ENCODE assay signal across 13 cellular contexts in genomic region chr20:62427172-62428007, GRCh38. TPM values are rescaled to one million over a fixed set of nuclear protein-coding genes. Genes with fewer than 3 reads are reported as not detected.
DNase-seq lines count a peak whose midpoint lies in the region; ATAC-seq, FAIRE-seq and TF ChIP-seq lines count a peak whose summit lies in the region.
"Had no signal": no experiment of that assay in that cellular context is flagged by ENCODE, and none has a peak within 500 bp of the region (broad histone marks: within the 10 kb centered on the region; RNA-seq: fewer than 3 reads in every experiment).

TSS of gene RBBP8NL (minus strand) at chr20:62427539. CDS start at chr20:62419647, 7,892 bp downstream.

- H3K9me3 ChIP-seq in Peyer's patch (no peaks in the 10 kb centered on the region), kidney (ENCODE audit: control insufficient read depth in 1 of 2, low read length in 2 of 2) (no peaks in the 10 kb centered on the region), stomach (no peaks in the 10 kb centered on the region)

- H3K4me3 ChIP-seq in Peyer's patch (peak within 1 kb of the TSS in 2 of 4 donors; percentile 0 to 1), kidney (ENCODE audit: low read length in 2 of 2) (no peak within 1 kb of the TSS), stomach (peak within 1 kb of the TSS; percentile 4 to 26 (median 18))

- H3K36me3 ChIP-seq in Peyer's patch = no peaks in the 10 kb centered on the region
- no peaks in the 10 kb centered on the region for H3K36me3 ChIP-seq in kidney (ENCODE audit: control insufficient read depth in 1 of 2, insufficient read depth in 2 of 2, low read length in 2 of 2)
- H3K36me3 ChIP-seq in stomach = no peaks in the 10 kb centered on the region

- peak; percentile 52 for TF ChIP-seq RAD21 in Ishikawa (IDR thresholded peaks at IDR 0.05; ENCODE audit: low read depth)

- CTCF ChIA-PET in GM10248 (lab: Yijun Ruan, JAX) = interaction anchor here (1.2 kb wide), 1 partner anchor 72 kb away, joined by 3 read pairs; no protein-coding TSS in a partner anchor

- H3K4me1 ChIP-seq in Peyer's patch = peaks cover 0 to 38% (median 3%) of the 10 kb centered on the region in 4 donors
- H3K4me1 ChIP-seq in kidney (ENCODE audit: control insufficient read depth in 1 of 2, insufficient read depth in 1 of 2, low read depth in 1 of 2, low read length in 2 of 2) = peaks cover 0 to 16% of the 10 kb centered on the region in 2 donors
- H3K4me1 ChIP-seq in stomach = peaks cover 32 to 67% (median 59%) of the 10 kb centered on the region in 4 donors

- intact Hi-C loops in kidney (cut with DNase I) = no loop called here
- intact Hi-C loops in stomach (cut with DNase I; ENCODE audit: low total_unique reads) = no loop called here

- H3K27ac ChIP-seq in Peyer's patch (peak within 1 kb of the TSS in 2 of 4 donors; percentile 65 to 78), kidney (ENCODE audit: low read depth in 2 of 2, low read length in 2 of 2) (peak within 1 kb of the TSS; percentile 20 to 43), stomach (peak within 1 kb of the TSS; percentile 59 to 80 (median 70))

- DNase-seq in Peyer's patch (peak in 2 of 3 donors; percentile 81 to 85), kidney (peak; percentile 93), stomach (peak; percentile 97), GM10248 (ENCODE audit: extremely low spot score) (no peak), GM20000 (ENCODE audit: low spot score) (no peak)
- DNase-seq: activated effector memory CD4-positive, alpha-beta T cell treated with anti-CD3 and anti-CD28 coated beads, Interleukin-2, amount 50 U/mL, for 16 hours; midbrain had no signal

- TF ChIP-seq EP300 in Ishikawa (IDR thresholded peaks at IDR 0.05; ENCODE audit: borderline replicate concordance) (peak; percentile 89), stomach (IDR thresholded peaks at IDR 0.05) (no peak)

- no peak for TF ChIP-seq POLR2A in Peyer's patch (IDR thresholded peaks at IDR 0.05)
- TF ChIP-seq POLR2A in stomach (IDR thresholded peaks at IDR 0.05) = no peak

- H3K9ac ChIP-seq in kidney (ENCODE audit: low read length in 2 of 2) = no peak within 1 kb of the TSS

- TF ChIP-seq CTCF in Peyer's patch (IDR thresholded peaks at IDR 0.05) (peak in 3 of 6 experiments; percentile 33 to 41 (median 38)), kidney (IDR thresholded peaks at IDR 0.05; ENCODE audit: borderline replicate concordance, extremely low read depth, insufficient read depth) (no peak), stomach (IDR thresholded peaks at IDR 0.05) (peak in 2 of 7 experiments; percentile 14), GM10248 (IDR thresholded peaks at IDR 0.05; ENCODE audit: control extremely low read depth, extremely low read depth, low read depth, missing control alignments) (no peak), GM20000 (IDR thresholded peaks at IDR 0.05; ENCODE audit: extremely low read depth, missing control alignments) (no peak)

- ATAC-seq in HG03095 (IDR thresholded peaks at IDR 0.05; ENCODE audit: unreplicated experiment) = no peak
- ATAC-seq in HG03196 (IDR thresholded peaks at IDR 0.05; ENCODE audit: unreplicated experiment) = no peak

- 29 to 62% (median 44%) methylated on average over 16 to 28 of the region's 28 CpGs for WGBS in stomach, 5 donors

- POLR2A ChIA-PET in GM10248 (lab: Yijun Ruan, JAX) = no interaction called here

- H3K27me3 ChIP-seq in Peyer's patch = no peaks in the 10 kb centered on the region
- peaks cover 0 to 38% (median 0%) of the 10 kb centered on the region in 3 donors for H3K27me3 ChIP-seq in stomach

- no peak for FAIRE-seq in kidney (lab: Jason Lieb, UNC)

TF ChIP-seq in Ishikawa, 13 proteins besides CTCF, POLR2A, EP300 and RAD21:
- peak; percentile 93 for TF ChIP-seq NFIC (IDR thresholded peaks at IDR 0.05)
- no peak; the same call in 1 of the 2 replicates for TF ChIP-seq ZBTB7A (IDR thresholded peaks at IDR 0.05; ENCODE audit: low read depth)
- TF ChIP-seq TCF12 (IDR thresholded peaks at IDR 0.05; ENCODE audit: low read depth) = peak; percentile 96
- TF ChIP-seq TAF1 (IDR thresholded peaks at IDR 0.05; ENCODE audit: low read depth) = peak; percentile 51
- peak; percentile 90 for TF ChIP-seq MAX (IDR thresholded peaks at IDR 0.05)
- peak; percentile 62; the same call in 1 of the 2 replicates for TF ChIP-seq USF1 (IDR thresholded peaks at IDR 0.05)
- peak; percentile 77; the same call in 1 of the 2 replicates for TF ChIP-seq FOXM1 (IDR thresholded peaks at IDR 0.05; ENCODE audit: borderline replicate concordance, low read depth)
- peak; percentile 85 for TF ChIP-seq CEBPB (IDR thresholded peaks at IDR 0.05)
- peak; percentile 26; the same call in 1 of the 2 replicates for TF ChIP-seq EGR1 (IDR thresholded peaks at IDR 0.05)
- peak; percentile 62 for TF ChIP-seq CREB1 (IDR thresholded peaks at IDR 0.05; ENCODE audit: low read depth)
- TF ChIP-seq REST (IDR thresholded peaks at IDR 0.05; ENCODE audit: low read depth) = no peak
- TF ChIP-seq YY1 (IDR thresholded peaks at IDR 0.05; ENCODE audit: low read depth) = peak; percentile 89
- TF ChIP-seq TEAD4 (IDR thresholded peaks at IDR 0.05) = peak; percentile 91

RNA-seq across cellular contexts. Expression of gene RBBP8NL, which starts in this region (rescaled TPM):
- 10 to 100 TPM in 3 of 4 donors, 1 to 10 TPM in 1; 6.6 to 26.7 (median 13.4) TPM for total RNA-seq in Peyer's patch
- 0.13 TPM for total RNA-seq in kidney
- polyA plus RNA-seq in kidney (ENCODE audit: insufficient read depth, low read depth, low replicate concordance) = 1.5 TPM
- 1 to 10 TPM in 1 of 5 donors, under 1 TPM in 2, not detected in 2; 0.45 to 2.3 (median 0.55) TPM for total RNA-seq in stomach
- polyA plus RNA-seq in stomach = 1 to 10 TPM; 2.1 to 8.0 (median 5.7) TPM
- total RNA-seq: M059J, OCI-LY7, skeletal muscle tissue had no signal

Comparison
In these comparisons a context has a peak if more than half of its experiments do, and no peak if none do; other contexts are left out.
1. DNase-seq: peak in Peyer's patch (2 of 3), kidney (single experiment) and stomach (single experiment); none in GM10248 (single experiment) and GM20000 (single experiment).
2. H3K4me3 ChIP-seq: peak in stomach (4 of 4); none in kidney (0 of 2).